23 cellular contexts compared by ENCODE assay signal in the genomic region with DNA sequence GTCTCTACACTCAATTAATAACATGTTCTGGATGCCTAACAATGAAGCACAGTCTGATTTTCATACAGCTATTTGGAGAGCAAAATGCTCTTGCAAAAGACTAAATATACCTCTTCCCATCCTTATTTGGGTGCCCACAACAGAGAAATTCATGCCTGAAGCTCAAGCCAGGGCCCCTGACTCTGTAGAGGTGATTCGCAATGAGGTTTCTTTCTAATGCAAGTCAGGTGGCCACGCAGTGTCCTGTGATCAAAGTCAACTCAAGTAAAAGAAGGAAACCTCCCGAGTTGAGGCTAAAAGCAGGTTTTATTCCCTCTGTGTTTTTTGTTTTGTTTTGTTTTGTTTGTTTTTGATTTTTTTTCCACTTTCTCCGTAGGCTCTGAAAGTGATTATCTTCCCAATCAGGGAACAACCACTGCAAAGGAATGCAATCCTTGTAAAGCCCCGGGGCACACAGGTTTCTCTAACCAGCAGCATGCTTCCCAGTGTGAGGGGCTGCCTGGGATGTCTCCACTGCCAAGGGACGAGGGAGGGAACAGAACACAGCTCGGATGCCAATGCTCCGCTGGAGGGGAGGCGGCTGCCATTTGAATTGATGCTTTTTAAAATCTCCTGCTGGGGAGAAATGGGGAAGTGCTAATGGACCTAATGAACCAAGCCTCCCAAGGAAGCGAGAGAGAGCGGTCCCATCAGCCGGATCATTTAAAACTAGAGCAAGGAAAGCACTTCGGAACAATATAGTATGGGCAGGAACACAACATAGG.
DNase-seq lines count a peak whose midpoint lies in the region; ATAC-seq and TF ChIP-seq lines count a peak whose summit lies in the region.
"Had no signal": no experiment of that assay in that cellular context is flagged by ENCODE, and none has a peak within 500 bp of the region (broad histone marks: within the 10 kb centered on the region; RNA-seq: fewer than 3 reads in every experiment).

No MANE protein-coding gene starts in this region.

- H3K36me3 Mint-ChIP-seq in HFFc6 (ENCODE audit: low read depth) (no peaks in the 10 kb centered on the region), nephron progenitor cell (ENCODE audit: low read depth) (no peaks in the 10 kb centered on the region)
- H3K36me3 Mint-ChIP-seq: activated naive CD4-positive, alpha-beta T cell treated with anti-CD3 and anti-CD28 coated beads, Interleukin-2, amount 10 ng/mL, durations not matched to agents 7 days and 5 days had no signal

- H3K27me3 ChIP-seq in uterus, result no peaks in the 10 kb centered on the region
- H3K27me3 ChIP-seq: MG63, SJCRH30, testis, vagina had no signal

- H3K27ac Mint-ChIP-seq in HFFc6 (no peak overlapping the region), nephron progenitor cell (no peak overlapping the region)
- H3K27ac Mint-ChIP-seq: activated naive CD4-positive, alpha-beta T cell treated with anti-CD3 and anti-CD28 coated beads, Interleukin-2, amount 10 ng/mL, durations not matched to agents 7 days and 5 days; dendritic cell treated with granulocyte-macrophage colony-stimulating factor and Interleukin-4, amounts not matched to agents 40 ng/mL and 50 ng/mL, for 4 days had no signal

- no peak overlapping the region for H3K27ac ChIP-seq in uterus
- H3K27ac ChIP-seq: C4-2B, SJCRH30, testis, vagina had no signal

- no peaks in the 10 kb centered on the region for H3K4me1 ChIP-seq in uterus

- DNase-seq in HFFc6 (no peak), cerebellar cortex (ENCODE audit: low spot score) (peak; percentile 55), iPS-NIHi7 (ENCODE audit: extremely low spot score) (peak; percentile 64), sciatic nerve (ENCODE audit: low spot score) (no peak), NCI-H2196 (lab: John Stamatoyannopoulos, UW; ENCODE audit: unreplicated experiment) (no peak), uterus (no peak), nephron progenitor cell (no peak)
- DNase-seq: activated CD4-positive, alpha-beta T cell treated with anti-CD3 and anti-CD28 coated beads, Interleukin-2, amount 50 U/mL, for 4 hours; activated naive CD4-positive, alpha-beta T cell treated with anti-CD3 and anti-CD28 coated beads, Interleukin-2, amount 10 ng/mL, durations not matched to agents 7 days and 5 days; amniotic stem cell; DMS79; left cardiac atrium; MG63; NCI-H2081 treated with DMSO at 0.1 percent for 48 hours; NCI-H748 treated with DMSO at 0.1 percent for 48 hours; SJCRH30; stimulated activated CD4-positive, alpha-beta T cell treated with anti-CD3 and anti-CD28 coated beads, Interleukin-15, amount 100 ng/mL, for 24 hours; stimulated activated naive CD4-positive, alpha-beta T cell treated with Interleukin-2 at 50 U/mL for 16 hours; testis had no signal

- H3K9me3 Mint-ChIP-seq in HFFc6 (no peaks in the 10 kb centered on the region), nephron progenitor cell (peaks cover 4% of the 10 kb centered on the region)
- H3K9me3 Mint-ChIP-seq: activated naive CD4-positive, alpha-beta T cell treated with anti-CD3 and anti-CD28 coated beads, Interleukin-2, amount 10 ng/mL, durations not matched to agents 7 days and 5 days; dendritic cell treated with granulocyte-macrophage colony-stimulating factor and Interleukin-4, amounts not matched to agents 40 ng/mL and 50 ng/mL, for 4 days had no signal

- peak; percentile 25 for ATAC-seq in sciatic nerve
- ATAC-seq in GM18520 (IDR thresholded peaks at IDR 0.05; ENCODE audit: unreplicated experiment), result no peak
- ATAC-seq: left cardiac atrium had no signal

- no peaks in the 10 kb centered on the region for H3K36me3 ChIP-seq in uterus
- H3K36me3 ChIP-seq: MG63, SJCRH30, vagina had no signal

- H3K4me3 ChIP-seq in uterus, result no peak overlapping the region
- H3K4me3 ChIP-seq: MG63, SJCRH30, testis, vagina had no signal

- H3K4me1 Mint-ChIP-seq in HFFc6 (ENCODE audit: low read depth) (peaks cover 20% of the 10 kb centered on the region), nephron progenitor cell (peaks cover 24% of the 10 kb centered on the region)

- TF ChIP-seq CTCF in HFFc6 (IDR thresholded peaks at IDR 0.05) (no peak), uterus (IDR thresholded peaks at IDR 0.05) (no peak), nephron progenitor cell (IDR thresholded peaks at IDR 0.05) (no peak)

- TF ChIP-seq POLR2A in uterus (IDR thresholded peaks at IDR 0.05), result no peak

- H3K9me3 ChIP-seq in uterus, result no peaks in the 10 kb centered on the region
- H3K9me3 ChIP-seq: MG63, SJCRH30, testis, vagina had no signal

- H3K4me3 Mint-ChIP-seq in HFFc6, result peak overlapping the region; percentile 5; the same call in 1 of the 2 replicates
- no peak overlapping the region for H3K4me3 Mint-ChIP-seq in nephron progenitor cell
- H3K4me3 Mint-ChIP-seq: activated naive CD4-positive, alpha-beta T cell treated with anti-CD3 and anti-CD28 coated beads, Interleukin-2, amount 10 ng/mL, durations not matched to agents 7 days and 5 days; dendritic cell treated with granulocyte-macrophage colony-stimulating factor and Interleukin-4, amounts not matched to agents 40 ng/mL and 50 ng/mL, for 4 days had no signal

- intact Hi-C loops in sciatic nerve (cut with DNase I) (no loop called here), uterus (cut with DNase I; ENCODE audit: low total_unique reads) (no loop called here)

- H3K27me3 Mint-ChIP-seq in HFFc6 (ENCODE audit: insufficient read depth) (peaks cover 14% of the 10 kb centered on the region), nephron progenitor cell (ENCODE audit: low read depth, poor library complexity) (peaks cover 26% of the 10 kb centered on the region)

Comparison
In these comparisons a context has a peak if more than half of its experiments do, and no peak if none do; other contexts are left out.
1. DNase-seq: peak in cerebellar cortex (single experiment) and iPS-NIHi7 (single experiment); none in HFFc6 (single experiment), sciatic nerve (single experiment), NCI-H2196 (single experiment), uterus (0 of 2) and nephron progenitor cell (single experiment).